3 cellular contexts compared by ENCODE assay signal in the genomic region with DNA sequence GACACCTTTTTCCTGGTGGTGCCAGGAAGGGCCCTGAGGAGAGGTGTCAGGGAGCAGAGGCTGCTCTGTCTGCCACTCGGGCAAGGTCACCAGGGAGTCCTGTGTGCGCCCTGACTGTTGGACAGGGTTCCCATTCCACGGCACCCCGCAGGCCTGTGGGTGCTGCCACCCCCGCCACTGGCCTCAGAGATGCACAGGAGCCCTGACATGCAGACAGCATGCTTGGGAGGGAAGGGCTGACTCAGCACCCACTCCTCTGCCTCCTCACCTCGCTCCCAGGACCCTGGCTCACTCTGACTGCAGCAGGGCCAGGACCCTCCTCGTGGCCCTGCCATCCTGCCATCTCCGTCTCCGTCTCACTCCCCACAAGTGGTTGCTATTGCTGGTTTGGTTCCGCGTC.
TF ChIP-seq lines count a peak whose summit lies in the region.

No MANE protein-coding gene starts in this region.

TF ChIP-seq in A549, 52 proteins besides CTCF, POLR2A, EP300 and RAD21:
- TF ChIP-seq CBX2 (IDR thresholded peaks at IDR 0.05; ENCODE audit: borderline replicate concordance, low read depth), result no peak
- peak; percentile 6 for TF ChIP-seq MAFK (IDR thresholded peaks at IDR 0.05; ENCODE audit: partially characterized antibody)

TF ChIP-seq in HEK293, 187 proteins besides CTCF, POLR2A, EP300 and RAD21:
- TF ChIP-seq EGR2 (tag by site-specific recombination; IDR thresholded peaks at IDR 0.05; ENCODE audit: low read depth) (0 out of 2 replicates have a peak, but pooled peaks have one; percentile 11), ZNF629 (tag by site-specific recombination; IDR thresholded peaks at IDR 0.05) (no peak), ZFHX2 (tag by site-specific recombination; conservative IDR thresholded peaks at IDR 0.05) (0 out of 2 replicates have a peak, but pooled peaks have one; percentile 13), MZF1 (tag by site-specific recombination; IDR thresholded peaks at IDR 0.05; ENCODE audit: borderline replicate concordance) (no peak), ZBTB1 (tag by site-specific recombination; IDR thresholded peaks at IDR 0.05) (no peak), SP7 (tag by site-specific recombination; IDR thresholded peaks at IDR 0.05) (no peak)
- TF ChIP-seq, protein P1, sequence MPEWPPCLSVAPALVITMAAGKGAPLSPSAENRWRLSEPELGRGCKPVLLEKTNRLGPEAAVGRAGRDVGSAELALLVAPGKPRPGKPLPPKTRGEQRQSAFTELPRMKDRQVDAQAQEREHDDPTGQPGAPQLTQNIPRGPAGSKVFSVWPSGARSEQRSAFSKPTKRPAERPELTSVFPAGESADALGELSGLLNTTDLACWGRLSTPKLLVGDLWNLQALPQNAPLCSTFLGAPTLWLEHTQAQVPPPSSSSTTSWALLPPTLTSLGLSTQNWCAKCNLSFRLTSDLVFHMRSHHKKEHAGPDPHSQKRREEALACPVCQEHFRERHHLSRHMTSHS (tag by site-specific recombination; IDR thresholded peaks at IDR 0.05), result no peak
- TF ChIP-seq, protein P2, sequence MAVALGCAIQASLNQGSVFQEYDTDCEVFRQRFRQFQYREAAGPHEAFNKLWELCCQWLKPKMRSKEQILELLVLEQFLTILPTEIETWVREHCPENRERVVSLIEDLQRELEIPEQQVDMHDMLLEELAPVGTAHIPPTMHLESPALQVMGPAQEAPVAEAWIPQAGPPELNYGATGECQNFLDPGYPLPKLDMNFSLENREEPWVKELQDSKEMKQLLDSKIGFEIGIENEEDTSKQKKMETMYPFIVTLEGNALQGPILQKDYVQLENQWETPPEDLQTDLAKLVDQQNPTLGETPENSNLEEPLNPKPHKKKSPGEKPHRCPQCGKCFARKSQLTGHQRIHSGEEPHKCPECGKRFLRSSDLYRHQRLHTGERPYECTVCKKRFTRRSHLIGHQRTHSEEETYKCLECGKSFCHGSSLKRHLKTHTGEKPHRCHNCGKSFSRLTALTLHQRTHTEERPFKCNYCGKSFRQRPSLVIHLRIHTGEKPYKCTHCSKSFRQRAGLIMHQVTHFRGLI (tag by site-specific recombination; IDR thresholded peaks at IDR 0.05), result no peak

TF ChIP-seq in K562, 482 proteins besides CTCF, POLR2A, EP300 and RAD21:
- TF ChIP-seq POLR2G (IDR thresholded peaks at IDR 0.05; ENCODE audit: low read depth, low read length) (0 out of 2 replicates have a peak, but pooled peaks have one; percentile 2), BRD9 (IDR thresholded peaks at IDR 0.05; ENCODE audit: low read depth, partially characterized antibody) (no peak), PHB (CRISPR knock-in tag; IDR thresholded peaks at IDR 0.05) (no peak), ZNF76 (CRISPR knock-in tag; IDR thresholded peaks at IDR 0.05; ENCODE audit: borderline replicate concordance) (no peak), ZNF316 (IDR thresholded peaks at IDR 0.05) (peak; percentile 15; the same call in 1 of the 2 replicates)
